ENCODE assay signal across 11 cellular contexts in the genomic region with DNA sequence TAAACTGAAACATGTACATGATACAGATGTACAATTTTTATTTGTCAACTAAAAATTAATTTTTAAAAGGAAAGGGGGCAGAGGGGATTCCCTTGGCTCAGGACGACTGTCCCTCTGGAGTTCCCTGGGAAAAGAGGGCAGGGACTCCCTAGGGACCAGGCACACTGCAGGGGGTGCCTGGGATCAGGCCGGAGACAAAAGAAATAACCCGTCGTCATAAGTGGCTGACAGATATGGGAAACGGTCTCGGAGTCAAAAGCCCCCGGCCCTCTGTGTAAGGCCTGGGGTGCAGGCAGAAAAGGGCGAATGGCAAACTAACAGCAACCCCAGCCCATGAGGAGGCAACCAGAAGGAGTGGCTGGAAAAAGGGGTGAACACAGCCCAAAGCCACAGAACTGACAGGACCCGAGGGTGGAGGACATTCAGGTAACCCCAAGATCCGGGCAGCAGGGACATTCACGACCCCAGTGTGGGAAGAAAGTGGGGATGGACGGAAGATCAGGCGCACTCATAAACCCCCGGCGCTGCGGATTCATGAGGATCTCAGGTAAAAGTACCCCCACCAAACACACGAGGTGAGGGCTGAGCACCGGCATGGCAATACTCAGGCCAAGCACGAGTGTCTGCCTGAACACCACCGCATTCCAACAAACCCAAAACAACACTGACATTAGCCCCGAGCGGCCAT. TPM values are rescaled to one million over a fixed set of nuclear protein-coding genes. Genes with fewer than 3 reads are reported as not detected.
DNase-seq lines count a peak whose midpoint lies in the region; ATAC-seq and TF ChIP-seq lines count a peak whose summit lies in the region.
"Had no signal": no experiment of that assay in that cellular context is flagged by ENCODE, and none has a peak within 500 bp of the region (broad histone marks: within the 10 kb centered on the region; RNA-seq: fewer than 3 reads in every experiment).

No MANE protein-coding gene starts in this region.

- H3K27ac ChIP-seq in colonic mucosa, result peak overlapping the region; percentile 72
- peak overlapping the region; percentile 91 for H3K27ac ChIP-seq in mesodermal cell (ENCODE audit: low read depth, low read length, severe bottlenecking)
- H3K27ac ChIP-seq in tibial artery, result peak overlapping the region; percentile 79 to 82
- H3K27ac ChIP-seq: KMS-11, PC-9 had no signal

- in situ Hi-C loops in G401 (cut with HindIII; ENCODE audit: low sequenced_read_pairs), result no loop called here

- no peak overlapping the region for H3K9ac ChIP-seq in colonic mucosa (ENCODE audit: low read depth in 2 of 2, low read length in 2 of 2)
- H3K9ac ChIP-seq: KMS-11 had no signal

- no peak for ATAC-seq in left colon
- no peak for ATAC-seq in GM21367 (IDR thresholded peaks at IDR 0.05; ENCODE audit: unreplicated experiment)
- ATAC-seq: GM12878 had no signal

- intact Hi-C loops in colonic mucosa (cut with DNase I) (no loop called here), tibial artery (cut with DNase I; ENCODE audit: low total_unique reads) (no loop called here), left colon (cut with DNase I, micrococcal nuclease) (no loop called here)

- H3K4me1 ChIP-seq in colonic mucosa, result peaks cover 13% of the 10 kb centered on the region
- peaks cover 63% of the 10 kb centered on the region for H3K4me1 ChIP-seq in mesodermal cell (ENCODE audit: control insufficient read depth, insufficient read depth, low read length, poor library complexity, severe bottlenecking)
- peaks cover 5 to 80% (median 75%) of the 10 kb centered on the region in 4 donors for H3K4me1 ChIP-seq in tibial artery

- H3K36me3 ChIP-seq in colonic mucosa (no peaks in the 10 kb centered on the region), mesodermal cell (ENCODE audit: control insufficient read depth, insufficient read depth, low read length) (peaks cover 46% of the 10 kb centered on the region), tibial artery (peaks cover 11 to 25% (median 17%) of the 10 kb centered on the region in 3 donors)

- H3K27me3 ChIP-seq in colonic mucosa (no peaks in the 10 kb centered on the region), tibial artery (no peaks in the 10 kb centered on the region)

- DNase-seq in NCI-H1092 treated with DMSO at 0.1 percent for 48 hours (lab: John Stamatoyannopoulos, UW) (peak; percentile 12), NCI-H1092 (lab: John Stamatoyannopoulos, UW) (no peak), colonic mucosa (no peak), tibial artery (no peak), left colon (no peak), G401 (ENCODE audit: low spot score) (no peak)
- DNase-seq: PC-9 had no signal

- 83 to 84% methylated on average over 15 to 19 of the region's 22 CpGs for WGBS in mesodermal cell (ENCODE audit: insufficient coverage in 2 of 2), 2 experiments

- TF ChIP-seq CTCF in colonic mucosa (IDR thresholded peaks at IDR 0.05) (no peak), tibial artery (IDR thresholded peaks at IDR 0.05) (no peak)

- H3K4me3 ChIP-seq in colonic mucosa (no peak overlapping the region), mesodermal cell (ENCODE audit: extremely low read depth, insufficient read depth, low read length, poor library complexity, severe bottlenecking) (no peak overlapping the region), tibial artery (peak overlapping the region; percentile 25 to 42)
- H3K4me3 ChIP-seq: GM12878, PC-9 had no signal

- H3K9me3 ChIP-seq in colonic mucosa (no peaks in the 10 kb centered on the region), mesodermal cell (ENCODE audit: control insufficient read depth, low read length) (no peaks in the 10 kb centered on the region), tibial artery (no peaks in the 10 kb centered on the region)

RNA-seq across cellular contexts. Expression of a gene that starts 6.7 kb away (rescaled TPM):
- 10 to 100 TPM; 26.4 to 59.2 TPM for total RNA-seq in colonic mucosa
- polyA plus RNA-seq in mesodermal cell (2013, experiment 1 of 2), result 36.0 TPM
- 34.5 TPM for polyA plus RNA-seq in mesodermal cell (2013, experiment 2 of 2)
- 10 to 100 TPM; 28.3 to 37.2 TPM for total RNA-seq in left colon
- total RNA-seq in G401 (2014; rRNA removed; shearing (Covaris generic)), result 5.6 and 7.5 TPM in 2 replicates

Comparison
In these comparisons a context has a peak if more than half of its experiments do, and no peak if none do; other contexts are left out.
1. H3K4me3 ChIP-seq: peak in tibial artery (2 of 2); none in colonic mucosa (single experiment) and mesodermal cell (single experiment).
2. Peak in every context shown above with its lines, with median percentiles within 50 percentile points of each other: H3K27ac ChIP-seq.